ENCODE assay signal across 16 cellular contexts in genomic region chr7:151853896-151854807, GRCh38. TPM values are rescaled to one million over a fixed set of nuclear protein-coding genes. Genes with fewer than 3 reads are reported as not detected.
DNase-seq lines count a peak whose midpoint lies in the region; ATAC-seq and TF ChIP-seq lines count a peak whose summit lies in the region.
"Had no signal": no experiment of that assay in that cellular context is flagged by ENCODE, and none has a peak within 500 bp of the region (broad histone marks: within the 10 kb centered on the region; RNA-seq: fewer than 3 reads in every experiment).

No MANE protein-coding gene starts in this region.

- no peaks in the 10 kb centered on the region for H3K9me3 ChIP-seq in Panc1 (ENCODE audit: control insufficient read depth, insufficient read depth, low read depth, low read length)
- H3K9me3 ChIP-seq in osteoblast (ENCODE audit: low read depth, low read length), result no peaks in the 10 kb centered on the region
- H3K9me3 ChIP-seq: adrenal gland had no signal

- H3K4me3 Mint-ChIP-seq in Calu3 (ENCODE audit: low read depth, unreplicated experiment), result no peak overlapping the region
- H3K4me3 Mint-ChIP-seq: activated CD4-positive, alpha-beta T cell treated with anti-CD3 and anti-CD28 coated beads, Interleukin-2, amount 10 ng/mL, durations not matched to agents 7 days and 5 days had no signal

- no peak overlapping the region for H2BK5ac ChIP-seq in mesendoderm (ENCODE audit: low read length)

- H2AFZ ChIP-seq in osteoblast (ENCODE audit: low read length), result no peak overlapping the region

- peaks cover 47% of the 10 kb centered on the region for H3K27me3 Mint-ChIP-seq in Calu3 (ENCODE audit: unreplicated experiment)
- H3K27me3 Mint-ChIP-seq: activated CD4-positive, alpha-beta T cell treated with anti-CD3 and anti-CD28 coated beads, Interleukin-2, amount 10 ng/mL, durations not matched to agents 7 days and 5 days had no signal

- TF ChIP-seq CTCF in Panc1 (IDR thresholded peaks at IDR 0.05) (no peak), osteoblast (IDR thresholded peaks at IDR 0.05; ENCODE audit: extremely low read depth, low read depth, low read length) (no peak), Calu3 (IDR thresholded peaks at IDR 0.05; ENCODE audit: unreplicated experiment) (no peak)

- no peak overlapping the region for H2AK5ac ChIP-seq in mesendoderm (ENCODE audit: low read length)

- no peak overlapping the region for H2BK120ac ChIP-seq in mesendoderm (ENCODE audit: low read depth, low read length)

- no peak overlapping the region for H2BK15ac ChIP-seq in mesendoderm (replicated peaks; ENCODE audit: low read depth)

- no TSS peak for BruUV-seq in Panc1 (replicated peaks; lab: Mats Ljungman, UMichigan)
- BruUV-seq in Calu3 (replicated peaks; lab: Mats Ljungman, UMichigan), result no TSS peak

- DNase-seq in Ammon's horn (ENCODE audit: low spot score), result peak; percentile 57
- DNase-seq in Panc1 (ENCODE audit: low read depth, low spot score), result no peak
- DNase-seq in islet precursor cell, result peak; percentile 77
- peak; percentile 68 for DNase-seq in osteoblast (ENCODE audit: insufficient read length, low spot score, missing footprints)
- no peak for DNase-seq in cortex of kidney (lab: John Stamatoyannopoulos, UW)
- DNase-seq in Calu3, result no peak
- DNase-seq in mesendoderm, result no peak
- DNase-seq in epidermal melanocyte (ENCODE audit: insufficient read length, low spot score), result no peak
- DNase-seq: activated CD4-positive, alpha-beta T cell treated with anti-CD3 and anti-CD28 coated beads, Interleukin-2, amount 10 ng/mL, durations not matched to agents 7 days and 5 days; activated T-cell treated with anti-CD3 and anti-CD28 coated beads, Interleukin-2, amount 50 U/mL, for 48 hours; adrenal gland; foreskin keratinocyte; NCI-H1694 treated with DMSO at 0.1 percent for 48 hours; occipital lobe; stimulated activated naive CD8-positive, alpha-beta T cell treated with anti-CD3 and anti-CD28 coated beads, Interleukin-15, Interleukin-2, amounts not matched to agents 100 U/mL and 50 U/mL, for 24 hours had no signal

- no peak overlapping the region for H3K27ac Mint-ChIP-seq in Calu3 (ENCODE audit: unreplicated experiment)
- H3K27ac Mint-ChIP-seq: activated CD4-positive, alpha-beta T cell treated with anti-CD3 and anti-CD28 coated beads, Interleukin-2, amount 10 ng/mL, durations not matched to agents 7 days and 5 days had no signal

- WGBS in mesendoderm (ENCODE audit: extremely low coverage, insufficient coverage, low lambda C conversion rate), result no CpG with 5 or more reads among the region's 23 CpGs

- H3K79me2 ChIP-seq in osteoblast (ENCODE audit: insufficient read depth, low read length) (no peaks in the 10 kb centered on the region), mesendoderm (ENCODE audit: control insufficient read depth, insufficient read depth, low read length) (no peaks in the 10 kb centered on the region)

- H4K20me1 ChIP-seq in osteoblast (ENCODE audit: insufficient read depth, low read length), result no peaks in the 10 kb centered on the region

- peak; percentile 66 for ATAC-seq in Panc1
- ATAC-seq: foreskin keratinocyte; stimulated activated naive CD8-positive, alpha-beta T cell treated with anti-CD3 and anti-CD28 coated beads, Interleukin-15, Interleukin-2, amounts not matched to agents 100 U/mL and 50 U/mL, for 24 hours had no signal

- intact Hi-C loops in Panc1 (cut with micrococcal nuclease; ENCODE audit: unreplicated experiment) (no loop called here), Calu3 (cut with micrococcal nuclease; ENCODE audit: unreplicated experiment) (no loop called here)

- H3K36me3 Mint-ChIP-seq in Calu3 (ENCODE audit: insufficient read depth, unreplicated experiment), result no peaks in the 10 kb centered on the region

- no peak overlapping the region for H3K23ac ChIP-seq in mesendoderm (ENCODE audit: low read length)

- H4K5ac ChIP-seq in mesendoderm (ENCODE audit: low read length), result no peak overlapping the region

- H3K4me3 ChIP-seq in Panc1 (ENCODE audit: low read depth in 2 of 2, low read length in 2 of 2) (no peak overlapping the region), osteoblast (ENCODE audit: insufficient read depth, low read length) (no peak overlapping the region), mesendoderm (ENCODE audit: low read length) (no peak overlapping the region)
- H3K4me3 ChIP-seq: adrenal gland, skin epidermis had no signal

- H3K4me1 Mint-ChIP-seq in Calu3 (ENCODE audit: low read depth, unreplicated experiment), result peaks cover 14% of the 10 kb centered on the region

- H3K4me1 ChIP-seq in Panc1 (ENCODE audit: control insufficient read depth, insufficient read depth, low read length) (peaks cover 15% of the 10 kb centered on the region), osteoblast (ENCODE audit: insufficient read depth, low read length) (peaks cover 11% of the 10 kb centered on the region), mesendoderm (ENCODE audit: control insufficient read depth, low read depth, low read length) (no peaks in the 10 kb centered on the region)
- H3K4me1 ChIP-seq: adrenal gland, foreskin keratinocyte had no signal

- no peak overlapping the region for H4K8ac ChIP-seq in mesendoderm (ENCODE audit: low read depth, low read length)

- no peak overlapping the region for H3K18ac ChIP-seq in mesendoderm (ENCODE audit: low read length)

- H3K79me1 ChIP-seq in mesendoderm (ENCODE audit: low read length), result no peaks in the 10 kb centered on the region

- H3K36me3 ChIP-seq in Panc1 (ENCODE audit: control insufficient read depth, insufficient read depth, low read length) (no peaks in the 10 kb centered on the region), osteoblast (ENCODE audit: insufficient read depth, low read length) (no peaks in the 10 kb centered on the region), mesendoderm (ENCODE audit: control insufficient read depth, insufficient read depth, low read length) (no peaks in the 10 kb centered on the region)
- H3K36me3 ChIP-seq: adrenal gland had no signal

- no peak overlapping the region for H3K27ac ChIP-seq in Panc1 (ENCODE audit: low read length)
- H3K27ac ChIP-seq in osteoblast (ENCODE audit: low read depth, low read length), result no peak overlapping the region
- no peak overlapping the region for H3K27ac ChIP-seq in mesendoderm (ENCODE audit: low read depth, low read length)
- H3K27ac ChIP-seq: adrenal gland, foreskin keratinocyte had no signal

- no peak overlapping the region for H3K9ac ChIP-seq in mesendoderm (ENCODE audit: low read length)

- H3K9me3 Mint-ChIP-seq in Calu3 (ENCODE audit: low read depth, unreplicated experiment), result no peaks in the 10 kb centered on the region
- H3K9me3 Mint-ChIP-seq: activated CD4-positive, alpha-beta T cell treated with anti-CD3 and anti-CD28 coated beads, Interleukin-2, amount 10 ng/mL, durations not matched to agents 7 days and 5 days had no signal

- H3K27me3 ChIP-seq in Panc1 (ENCODE audit: control insufficient read depth, insufficient read depth, low read length) (no peaks in the 10 kb centered on the region), osteoblast (ENCODE audit: insufficient read depth, low read length) (peaks cover 7% of the 10 kb centered on the region), mesendoderm (ENCODE audit: insufficient read depth, low read length, poor library complexity) (no peaks in the 10 kb centered on the region)
- H3K27me3 ChIP-seq: adrenal gland had no signal

- H3K4ac ChIP-seq in mesendoderm (ENCODE audit: low read depth, low read length), result no peak overlapping the region

- H3K4me2 ChIP-seq in osteoblast (ENCODE audit: insufficient read depth, low read length) (no peak overlapping the region), mesendoderm (ENCODE audit: low read length) (no peak overlapping the region)

- in situ Hi-C loops in Panc1 (cut with HindIII; ENCODE audit: low pct_unique_long_range_greater_than_20kb, low sequenced_read_pairs), result no loop called here

- CTCF ChIA-PET in Panc1 (lab: Charles Lee), result no interaction called here
- CTCF ChIA-PET in Calu3 (lab: Charles Lee), result interaction anchor here (0.6 kb wide), 1 partner anchor 16 kb away, joined by 5 read pairs; no protein-coding TSS in a partner anchor

- POLR2A ChIA-PET in Panc1 (lab: Charles Lee), result no interaction called here

- H3K56ac ChIP-seq in mesendoderm (ENCODE audit: low read length), result no peak overlapping the region

RNA-seq across cellular contexts. Expression of gene PRKAG2, which starts 22.8 kb away (rescaled TPM):
- total RNA-seq in Panc1 (2021; ENCODE audit: unreplicated experiment) (71.6 TPM), osteoblast (20.6 TPM in 2 replicates), Calu3 (2022) (22.4 and 22.6 TPM in 2 replicates)
- 27.8 TPM for polyA plus RNA-seq in Panc1 (2012; ENCODE audit: insufficient read length)
- polyA plus RNA-seq in mesendoderm (2013, experiment 1 of 2), result 12.7 TPM
- 12.3 TPM for polyA plus RNA-seq in mesendoderm (2013, experiment 2 of 2)

Comparison
In these comparisons a context has a peak if more than half of its experiments do, and no peak if none do; other contexts are left out.
1. DNase-seq: peak in Ammon's horn (single experiment), islet precursor cell (single experiment) and osteoblast (single experiment); none in Panc1 (single experiment), cortex of kidney (single experiment), Calu3 (single experiment), mesendoderm (single experiment) and epidermal melanocyte (single experiment).